34 cellular contexts compared by ENCODE assay signal in genomic region chr1:204599098-204599497, GRCh38.
"Had no signal": no experiment of that assay in that cellular context is flagged by ENCODE, and none has a peak within 500 bp of the region (broad histone marks: within the 10 kb centered on the region; RNA-seq: fewer than 3 reads in every experiment).

No MANE protein-coding gene starts in this region.

- H3K9me3 Mint-ChIP-seq: activated CD4-positive, alpha-beta memory T cell treated with anti-CD3 and anti-CD28 coated beads, Interleukin-2, amount 10 ng/mL, durations not matched to agents 7 days and 5 days; activated naive CD4-positive, alpha-beta T cell treated with anti-CD3 and anti-CD28 coated beads for 36 hours; activated naive CD8-positive, alpha-beta T cell treated with anti-CD3 and anti-CD28 coated beads, Interleukin-2, amount 50 U/mL, for 24 hours; activated T-cell treated with anti-CD3 and anti-CD28 coated beads, Interleukin-2, amount 50 U/mL, for 72 hours; activated T-helper 2 cell treated with anti-CD3 and anti-CD28 coated beads, Interferon-gamma antibody, Interleukin-2, Interleukin-4, amounts not matched to agents 10 μg/mL and 5 μg/mL and 100 μg/mL, durations not matched to agents 14 hours and 24 hours and 36 hours had no signal

- H3K27ac ChIP-seq: brain microvascular endothelial cell, Peyer's patch, VCaP had no signal

- H3K4me3 Mint-ChIP-seq: activated CD4-positive, alpha-beta memory T cell treated with anti-CD3 and anti-CD28 coated beads, Interleukin-2, amount 10 ng/mL, durations not matched to agents 7 days and 5 days; activated CD8-positive, alpha-beta memory T cell treated with anti-CD3 and anti-CD28 coated beads, Interleukin-2, amount 10 ng/mL, durations not matched to agents 7 days and 5 days; activated naive CD4-positive, alpha-beta T cell treated with anti-CD3 and anti-CD28 coated beads for 36 hours; activated naive CD8-positive, alpha-beta T cell; activated naive CD8-positive, alpha-beta T cell treated with anti-CD3 and anti-CD28 coated beads, Interleukin-2, amount 50 U/mL, for 24 hours; activated T-cell treated with anti-CD3 and anti-CD28 coated beads, Interleukin-2, amount 50 U/mL, for 72 hours had no signal

- H3K27me3 Mint-ChIP-seq: activated CD4-positive, alpha-beta memory T cell treated with anti-CD3 and anti-CD28 coated beads, Interleukin-2, amount 10 ng/mL, durations not matched to agents 7 days and 5 days; activated naive CD8-positive, alpha-beta T cell; activated naive CD8-positive, alpha-beta T cell treated with anti-CD3 and anti-CD28 coated beads, Interleukin-2, amount 50 U/mL, for 24 hours had no signal

- ATAC-seq: activated CD8-positive, alpha-beta memory T cell treated with anti-CD3 and anti-CD28 coated beads, Interleukin-2, amount 10 ng/mL, durations not matched to agents 7 days and 5 days; activated naive CD8-positive, alpha-beta T cell treated with anti-CD3 and anti-CD28 coated beads, Interleukin-2, amount 50 U/mL, for 24 hours; activated T-cell treated with anti-CD3 and anti-CD28 coated beads, Interleukin-2, amount 50 U/mL, for 72 hours; PC-3; Right ventricle myocardium inferior had no signal

- H3K36me3 ChIP-seq: brain microvascular endothelial cell, Peyer's patch had no signal

- DNase-seq: activated CD4-positive, alpha-beta memory T cell treated with anti-CD3 and anti-CD28 coated beads, Interleukin-2, amount 10 ng/mL, durations not matched to agents 7 days and 5 days; activated CD4-positive, alpha-beta T cell treated with anti-CD3 and anti-CD28 coated beads for 1 hour; activated CD4-positive, alpha-beta T cell treated with anti-CD3 and anti-CD28 coated beads for 48 hours; activated CD4-positive, CD25-positive, alpha-beta regulatory T cell; activated CD8-positive, alpha-beta memory T cell treated with anti-CD3 and anti-CD28 coated beads for 24 hours; activated CD8-positive, alpha-beta memory T cell treated with anti-CD3 and anti-CD28 coated beads, Interleukin-2, amount 10 ng/mL, durations not matched to agents 7 days and 5 days; activated CD8-positive, alpha-beta memory T cell treated with anti-CD3 and anti-CD28 coated beads, Interleukin-2, amount 50 U/mL, for 48 hours; activated gamma-delta T cell; activated naive CD4-positive, alpha-beta T cell treated with anti-CD3 and anti-CD28 coated beads for 36 hours; activated naive CD8-positive, alpha-beta T cell treated with anti-CD3 and anti-CD28 coated beads, Interleukin-2, amount 50 U/mL, for 24 hours; activated T-cell treated with anti-CD3 and anti-CD28 coated beads, Interleukin-2, amount 50 U/mL, for 72 hours; anterior cingulate cortex; brain microvascular endothelial cell; central memory CD4-positive, alpha-beta T cell; NCI-H1092 treated with DMSO at 0.1 percent for 48 hours; NCI-H1417; NCI-H146; NCI-H187; NCI-H2081; NCI-H226; NCI-H446 treated with DMSO at 0.1 percent for 48 hours; NCI-H524; NK-92 treated with Interleukin-12 subunit alpha and Interleukin-12 subunit beta, amount 100 ng/mL, for 24 hours; PC-3; RPMI8226; SW 1271; T-helper 1 cell; T-helper 2 cell; T-helper 9 cell had no signal

- H3K27ac Mint-ChIP-seq: activated CD4-positive, alpha-beta memory T cell treated with anti-CD3 and anti-CD28 coated beads, Interleukin-2, amount 10 ng/mL, durations not matched to agents 7 days and 5 days; activated CD8-positive, alpha-beta memory T cell treated with anti-CD3 and anti-CD28 coated beads, Interleukin-2, amount 10 ng/mL, durations not matched to agents 7 days and 5 days; activated naive CD4-positive, alpha-beta T cell treated with anti-CD3 and anti-CD28 coated beads for 36 hours; activated naive CD8-positive, alpha-beta T cell; activated naive CD8-positive, alpha-beta T cell treated with anti-CD3 and anti-CD28 coated beads, Interleukin-2, amount 50 U/mL, for 24 hours; activated T-cell treated with anti-CD3 and anti-CD28 coated beads, Interleukin-2, amount 50 U/mL, for 72 hours; activated T-helper 2 cell treated with anti-CD3 and anti-CD28 coated beads, Interferon-gamma antibody, Interleukin-2, Interleukin-4, amounts not matched to agents 10 μg/mL and 5 μg/mL and 100 μg/mL, durations not matched to agents 14 hours and 24 hours and 36 hours had no signal

- H3K4me1 Mint-ChIP-seq: activated CD4-positive, alpha-beta memory T cell treated with anti-CD3 and anti-CD28 coated beads, Interleukin-2, amount 10 ng/mL, durations not matched to agents 7 days and 5 days; activated CD8-positive, alpha-beta memory T cell treated with anti-CD3 and anti-CD28 coated beads, Interleukin-2, amount 10 ng/mL, durations not matched to agents 7 days and 5 days; activated naive CD8-positive, alpha-beta T cell treated with anti-CD3 and anti-CD28 coated beads, Interleukin-2, amount 50 U/mL, for 24 hours had no signal

- H3K9me3 ChIP-seq: Peyer's patch had no signal

- H3K4me3 ChIP-seq: Peyer's patch had no signal

- H3K27me3 ChIP-seq: brain microvascular endothelial cell, Peyer's patch had no signal

- H3K4me1 ChIP-seq: Peyer's patch had no signal

- H3K36me3 Mint-ChIP-seq: activated CD8-positive, alpha-beta memory T cell treated with anti-CD3 and anti-CD28 coated beads, Interleukin-2, amount 10 ng/mL, durations not matched to agents 7 days and 5 days had no signal
